In genomic region chr21:42765656-42766055, GRCh38 we compare ENCODE assay signal across 18 cellular contexts.
DNase-seq lines count a peak whose midpoint lies in the region; ATAC-seq and TF ChIP-seq lines count a peak whose summit lies in the region.
"Had no signal": no experiment of that assay in that cellular context is flagged by ENCODE, and none has a peak within 500 bp of the region (broad histone marks: within the 10 kb centered on the region; RNA-seq: fewer than 3 reads in every experiment).

No MANE protein-coding gene starts in this region.

- H3K4me3 ChIP-seq in lower lobe of right lung (no peak overlapping the region), neural progenitor cell (no peak overlapping the region)
- H3K4me3 ChIP-seq: HAP-1 had no signal

- H3K4me2 ChIP-seq in neural progenitor cell, result no peak overlapping the region

- no peaks in the 10 kb centered on the region for H3K9me3 ChIP-seq in lower lobe of right lung
- no peaks in the 10 kb centered on the region for H3K9me3 ChIP-seq in neural progenitor cell (ENCODE audit: low read depth)
- H3K9me3 ChIP-seq: HAP-1 had no signal

- H3K36me3 Mint-ChIP-seq in activated T-cell treated with anti-CD3 and anti-CD28 coated beads, Interleukin-2, amount 50 U/mL, for 72 hours (ENCODE audit: insufficient read depth in 2 of 2), result peaks cover 2 to 3% of the 10 kb centered on the region in 2 donors
- H3K36me3 Mint-ChIP-seq in neural progenitor cell (peaks cover 34% of the 10 kb centered on the region), CD14-positive monocyte (no peaks in the 10 kb centered on the region)

- H3K36me3 ChIP-seq in lower lobe of right lung, result peaks cover 27% of the 10 kb centered on the region
- no peaks in the 10 kb centered on the region for H3K36me3 ChIP-seq in neural progenitor cell
- H3K36me3 ChIP-seq: HAP-1 had no signal

- no peaks in the 10 kb centered on the region for H4K20me1 ChIP-seq in neural progenitor cell (ENCODE audit: low read depth)

- H3K4me1 ChIP-seq in lower lobe of right lung, result no peaks in the 10 kb centered on the region
- H3K4me1 ChIP-seq in neural progenitor cell, result no peaks in the 10 kb centered on the region
- H3K4me1 ChIP-seq: HAP-1 had no signal

- H3K27me3 ChIP-seq in lower lobe of right lung (ENCODE audit: low read depth) (no peaks in the 10 kb centered on the region), neural progenitor cell (no peaks in the 10 kb centered on the region)

- intact Hi-C loops in lower lobe of right lung (cut with DNase I), result no loop called here
- intact Hi-C loops in CD14-positive monocyte (cut with micrococcal nuclease), result loop anchor here in 1 of 2 donors (2.0 kb wide), 1 partner anchor 19 kb away; no protein-coding TSS in a partner anchor

- H3K27ac ChIP-seq in VCaP, result peak overlapping the region; percentile 20
- no peak overlapping the region for H3K27ac ChIP-seq in lower lobe of right lung
- H3K27ac ChIP-seq in neural progenitor cell, result no peak overlapping the region

- H3K4me3 Mint-ChIP-seq in activated T-cell treated with anti-CD3 and anti-CD28 coated beads, Interleukin-2, amount 50 U/mL, for 72 hours, result no peak overlapping the region
- H3K4me3 Mint-ChIP-seq in neural progenitor cell (no peak overlapping the region), CD14-positive monocyte (no peak overlapping the region)
- H3K4me3 Mint-ChIP-seq: CD8-positive, alpha-beta memory T cell; HFFc6 had no signal

- no peaks in the 10 kb centered on the region for H3K79me2 ChIP-seq in neural progenitor cell (ENCODE audit: low read depth)

- H3K27me3 Mint-ChIP-seq in activated T-cell treated with anti-CD3 and anti-CD28 coated beads, Interleukin-2, amount 50 U/mL, for 72 hours (ENCODE audit: low read depth), result no peaks in the 10 kb centered on the region
- H3K27me3 Mint-ChIP-seq in neural progenitor cell (ENCODE audit: insufficient read depth, low read depth) (peaks cover 2% of the 10 kb centered on the region), CD14-positive monocyte (ENCODE audit: low read depth in 3 of 3) (peaks cover 1 to 7% (median 3%) of the 10 kb centered on the region in 3 donors)
- H3K27me3 Mint-ChIP-seq: CD4-positive, CD25-positive, alpha-beta regulatory T cell; CD8-positive, alpha-beta memory T cell had no signal

- no peak for DNase-seq in activated T-cell treated with anti-CD3 and anti-CD28 coated beads, Interleukin-2, amount 50 U/mL, for 72 hours
- DNase-seq in activated T-cell treated with anti-CD3 and anti-CD28 coated beads, Interleukin-2, amount 50 U/mL, for 1 hour, result no peak
- DNase-seq in lower lobe of right lung, result peak; percentile 32
- no peak for DNase-seq in neural progenitor cell (ENCODE audit: low spot score)
- no peak for DNase-seq in GDM1 (lab: John Stamatoyannopoulos, UW)
- no peak for DNase-seq in CD14-positive monocyte (ENCODE audit: low spot score)
- DNase-seq: 8988T; C1 segment of cervical spinal cord; CD4-positive, CD25-positive, alpha-beta regulatory T cell; CD8-positive, alpha-beta memory T cell; DMS 273 treated with DMSO at 0.1 percent for 48 hours; DMS79; EL; GF-D8; GOT3; HFFc6 had no signal

- H3K27ac Mint-ChIP-seq in activated T-cell treated with anti-CD3 and anti-CD28 coated beads, Interleukin-2, amount 50 U/mL, for 72 hours, result peak overlapping the region; percentile 59
- H3K27ac Mint-ChIP-seq in neural progenitor cell (peak overlapping the region; percentile 42), CD14-positive monocyte (peak overlapping the region in 1 of 7 donors; percentile 23)
- H3K27ac Mint-ChIP-seq: HFFc6 had no signal

- no peak for ATAC-seq in activated T-cell treated with anti-CD3 and anti-CD28 coated beads, Interleukin-2, amount 50 U/mL, for 72 hours (replicated peaks in 1 of 2)
- no peak for ATAC-seq in lower lobe of right lung

- H3K4me1 Mint-ChIP-seq in activated T-cell treated with anti-CD3 and anti-CD28 coated beads, Interleukin-2, amount 50 U/mL, for 72 hours (ENCODE audit: low read depth), result no peaks in the 10 kb centered on the region
- H3K4me1 Mint-ChIP-seq in neural progenitor cell (peaks cover 4% of the 10 kb centered on the region), CD14-positive monocyte (peaks cover 19% of the 10 kb centered on the region)
- H3K4me1 Mint-ChIP-seq: CD4-positive, CD25-positive, alpha-beta regulatory T cell; CD8-positive, alpha-beta memory T cell had no signal

- no peaks in the 10 kb centered on the region for H3K9me3 Mint-ChIP-seq in activated T-cell treated with anti-CD3 and anti-CD28 coated beads, Interleukin-2, amount 50 U/mL, for 72 hours
- H3K9me3 Mint-ChIP-seq in neural progenitor cell (no peaks in the 10 kb centered on the region), CD14-positive monocyte (peaks cover 0 to 3% (median 0%) of the 10 kb centered on the region in 7 donors)
- H3K9me3 Mint-ChIP-seq: CD4-positive, CD25-positive, alpha-beta regulatory T cell; CD8-positive, alpha-beta memory T cell had no signal

- no peak overlapping the region for H3K9ac ChIP-seq in neural progenitor cell

- H2AFZ ChIP-seq in neural progenitor cell (replicated peaks), result no peak overlapping the region

- TF ChIP-seq CTCF in VCaP (conservative IDR thresholded peaks at IDR 0.05) (no peak), lower lobe of right lung (IDR thresholded peaks at IDR 0.05) (no peak), neural progenitor cell (IDR thresholded peaks at IDR 0.05) (no peak), CD14-positive monocyte (IDR thresholded peaks at IDR 0.05) (no peak)

- H3F3A ChIP-seq in neural progenitor cell (ENCODE audit: low read depth), result no peaks in the 10 kb centered on the region
